In genomic region chr22:23243859-23244689, GRCh38 we compare ENCODE assay signal across 16 cellular contexts.
DNase-seq lines count a peak whose midpoint lies in the region; ATAC-seq and TF ChIP-seq lines count a peak whose summit lies in the region.
"Had no signal": no experiment of that assay in that cellular context is flagged by ENCODE, and none has a peak within 500 bp of the region (broad histone marks: within the 10 kb centered on the region; RNA-seq: fewer than 3 reads in every experiment).

No MANE protein-coding gene starts in this region.

- H3K4me1 ChIP-seq in NT2/D1 (ENCODE audit: insufficient read depth, insufficient read length): peaks cover 32% of the 10 kb centered on the region
- H3K4me1 ChIP-seq in neuronal stem cell (ENCODE audit: control insufficient read depth in 2 of 2, insufficient read depth in 1 of 2, low read depth in 1 of 2, low read length in 2 of 2): peaks cover 38 to 44% of the 10 kb centered on the region in 2 donors
- peaks cover 28% of the 10 kb centered on the region for H3K4me1 ChIP-seq in GM23248 (ENCODE audit: insufficient read depth)

- no peak for TF ChIP-seq CTCF in brain (conservative IDR thresholded peaks at IDR 0.05)

- ATAC-seq in activated CD4-positive, alpha-beta T cell treated with anti-CD3 and anti-CD28 coated beads for 36 hours: no peak
- ATAC-seq in HG03342 (IDR thresholded peaks at IDR 0.05; ENCODE audit: unreplicated experiment) (no peak), GM21529 (IDR thresholded peaks at IDR 0.05; ENCODE audit: unreplicated experiment) (no peak)
- ATAC-seq: lower lobe of right lung, Right ventricle myocardium inferior, upper lobe of right lung had no signal

- H3K4me2 ChIP-seq in neuronal stem cell (ENCODE audit: insufficient read depth, low read length, poor library complexity, severe bottlenecking) (no peak overlapping the region), GM23248 (ENCODE audit: unreplicated experiment) (no peak overlapping the region)

- H3K9ac ChIP-seq in NT2/D1 (ENCODE audit: insufficient read length, low read depth) (peak overlapping the region; percentile 44), neuronal stem cell (ENCODE audit: low read depth, low read length, poor library complexity) (peak overlapping the region; percentile 82), GM23248 (no peak overlapping the region)

- H2AFZ ChIP-seq in neuronal stem cell (ENCODE audit: low read length) (no peak overlapping the region), GM23248 (no peak overlapping the region)

- no peak overlapping the region for H3K14ac ChIP-seq in neuronal stem cell (ENCODE audit: low read length)

- peak overlapping the region; percentile 45 for H3K4me3 Mint-ChIP-seq in activated CD4-positive, alpha-beta T cell treated with anti-CD3 and anti-CD28 coated beads for 36 hours
- H3K4me3 Mint-ChIP-seq in brain: peak overlapping the region in 2 of 5 experiments; percentile 19 to 68

- peak overlapping the region; percentile 95 for H2AK5ac ChIP-seq in neuronal stem cell (ENCODE audit: low read depth, low read length)

- CTCF ChIA-PET in activated CD4-positive, alpha-beta T cell treated with anti-CD3 and anti-CD28 coated beads for 36 hours (lab: Charles Lee): interaction anchor here (0.7 to 2.0 kb wide), 11 partner anchors 9 to 1262 kb away, joined by 3 to 10 read pairs (median 4); no protein-coding TSS in a partner anchor

- intact Hi-C loops in activated CD4-positive, alpha-beta T cell treated with anti-CD3 and anti-CD28 coated beads for 36 hours (cut with DNase I, micrococcal nuclease): loop anchor here (1.0 to 5.0 kb wide), 6 partner anchors 24 to 465 kb away; partner anchors contain the start of gene RAB36 (in 1 of the 2)

- WGBS in neuronal stem cell (ENCODE audit: extremely low coverage in 2 of 2, insufficient read length in 2 of 2, insufficient replicate concordance in 1 of 2), 2 donors: no CpG with 5 or more reads among the region's 17 CpGs
- WGBS in GM23248 (ENCODE audit: low coverage in 1 of 2, low lambda C conversion rate in 2 of 2, missing lambda C conversion rate in 2 of 2), 2 experiments: 95 to 98% methylated on average over 17 of the region's 17 CpGs

- peak overlapping the region; percentile 71 for H2BK15ac ChIP-seq in neuronal stem cell (ENCODE audit: low read length)

- in situ Hi-C loops in GM23248 (cut with MboI): no loop called here

- no peaks in the 10 kb centered on the region; the same call in 1 of the 2 replicates for H3K9me3 ChIP-seq in NT2/D1 (ENCODE audit: insufficient read depth, low read length)
- peaks cover 2 to 4% of the 10 kb centered on the region in 2 donors for H3K9me3 ChIP-seq in neuronal stem cell (replicated peaks in 1 of 2; ENCODE audit: control insufficient read depth in 2 of 2, insufficient read depth in 1 of 2, low read depth in 1 of 2, low read length in 2 of 2)
- no peaks in the 10 kb centered on the region for H3K9me3 ChIP-seq in GM23248 (ENCODE audit: low read depth)
- H3K9me3 ChIP-seq: esophagus muscularis mucosa, lower lobe of right lung, upper lobe of right lung had no signal

- no peak overlapping the region for H4K91ac ChIP-seq in neuronal stem cell (ENCODE audit: low read depth, low read length, poor library complexity)

- H4K20me1 ChIP-seq in GM23248 (ENCODE audit: insufficient read depth): no peaks in the 10 kb centered on the region; the same call in 1 of the 2 replicates

- no peak for DNase-seq in activated CD4-positive, alpha-beta T cell treated with anti-CD3 and anti-CD28 coated beads for 36 hours
- no peak for DNase-seq in activated CD4-positive, alpha-beta T cell treated with anti-CD3 and anti-CD28 coated beads for 48 hours
- DNase-seq in NT2/D1 (ENCODE audit: low read depth, low spot score) (no peak), neuronal stem cell (ENCODE audit: low spot score) (no peak), GM23248 (no peak)
- DNase-seq: lower lobe of right lung, NCI-H1930, NCI-H82, occipital lobe, upper lobe of right lung had no signal

- H3K27ac ChIP-seq in neuronal stem cell (replicated peaks; ENCODE audit: low read length): no peak overlapping the region
- H3K27ac ChIP-seq in GM23248: no peak overlapping the region
- H3K27ac ChIP-seq: esophagus muscularis mucosa, lower lobe of right lung, upper lobe of right lung, VCaP had no signal

- peaks cover 18% of the 10 kb centered on the region for H3K79me1 ChIP-seq in neuronal stem cell (ENCODE audit: low read depth, low read length)

- H3K27me3 ChIP-seq in NT2/D1 (ENCODE audit: insufficient read depth, insufficient read length) (no peaks in the 10 kb centered on the region), neuronal stem cell (ENCODE audit: control insufficient read depth in 3 of 3, insufficient read depth in 3 of 3, low read depth in 1 of 3, low read length in 3 of 3) (no peaks in the 10 kb centered on the region), GM23248 (replicated peaks; ENCODE audit: insufficient read depth) (no peaks in the 10 kb centered on the region)
- H3K27me3 ChIP-seq: esophagus muscularis mucosa, upper lobe of right lung had no signal

- peak overlapping the region; percentile 61 for H3K18ac ChIP-seq in neuronal stem cell (ENCODE audit: low read length)

- H3K23ac ChIP-seq in neuronal stem cell (ENCODE audit: low read depth, low read length, poor library complexity): peak overlapping the region; percentile 69

- H2BK12ac ChIP-seq in neuronal stem cell (ENCODE audit: low read length): peak overlapping the region; percentile 93

- POLR2A ChIA-PET in activated CD4-positive, alpha-beta T cell treated with anti-CD3 and anti-CD28 coated beads for 36 hours (lab: Charles Lee): interaction anchor here (0.6 to 1.9 kb wide), 2 partner anchors 9 to 62 kb away, joined by 3 to 14 read pairs; no protein-coding TSS in a partner anchor

- H3K4me1 Mint-ChIP-seq in activated CD4-positive, alpha-beta T cell treated with anti-CD3 and anti-CD28 coated beads for 36 hours: peaks cover 88% of the 10 kb centered on the region
- peaks cover 76% of the 10 kb centered on the region for H3K4me1 Mint-ChIP-seq in brain

- peak overlapping the region; percentile 49 for H2BK120ac ChIP-seq in neuronal stem cell (ENCODE audit: low read depth, low read length)

- H3K36me3 Mint-ChIP-seq in activated CD4-positive, alpha-beta T cell treated with anti-CD3 and anti-CD28 coated beads for 36 hours (ENCODE audit: low read depth): peaks cover 4% of the 10 kb centered on the region
- H3K36me3 Mint-ChIP-seq in brain: peaks cover 28% of the 10 kb centered on the region

- H3K36me3 ChIP-seq in NT2/D1 (ENCODE audit: insufficient read depth, insufficient read length, low read length) (peaks cover 12% of the 10 kb centered on the region), neuronal stem cell (replicated peaks in 1 of 2; ENCODE audit: control insufficient read depth in 2 of 2, insufficient read depth in 2 of 2, low read length in 2 of 2) (peaks cover 0 to 2% of the 10 kb centered on the region in 2 donors), GM23248 (ENCODE audit: low read depth) (no peaks in the 10 kb centered on the region)
- H3K36me3 ChIP-seq: esophagus muscularis mucosa, lower lobe of right lung, upper lobe of right lung had no signal

- H3F3A ChIP-seq in GM23248 (ENCODE audit: insufficient read depth): 0 out of 2 replicates have a peak, but pooled peaks cover 6% of the 10 kb centered on the region

- H3K79me2 ChIP-seq in GM23248 (ENCODE audit: insufficient read depth): peaks cover 90% of the 10 kb centered on the region

- no peaks in the 10 kb centered on the region for H3K27me3 Mint-ChIP-seq in activated CD4-positive, alpha-beta T cell treated with anti-CD3 and anti-CD28 coated beads for 36 hours
- no peaks in the 10 kb centered on the region for H3K27me3 Mint-ChIP-seq in brain

- H3K4ac ChIP-seq in neuronal stem cell (ENCODE audit: low read length): peak overlapping the region; percentile 39

- no peaks in the 10 kb centered on the region for H3K9me2 ChIP-seq in GM23248 (ENCODE audit: insufficient read depth)

- H4K8ac ChIP-seq in neuronal stem cell (ENCODE audit: low read depth, low read length): no peak overlapping the region

- peak overlapping the region; percentile 33 for H2BK5ac ChIP-seq in neuronal stem cell (ENCODE audit: low read length)

- peak overlapping the region; percentile 90 for H3K27ac Mint-ChIP-seq in activated CD4-positive, alpha-beta T cell treated with anti-CD3 and anti-CD28 coated beads for 36 hours
- peak overlapping the region in 3 of 5 experiments; percentile 17 to 94 (median 91) for H3K27ac Mint-ChIP-seq in brain

- H3K9me3 Mint-ChIP-seq in activated CD4-positive, alpha-beta T cell treated with anti-CD3 and anti-CD28 coated beads for 36 hours (ENCODE audit: low read depth): no peaks in the 10 kb centered on the region
- H3K9me3 Mint-ChIP-seq in brain: peaks cover 0 to 12% (median 0%) of the 10 kb centered on the region in 5 experiments

- H3K4me3 ChIP-seq in NT2/D1 (ENCODE audit: insufficient read length, low read depth): no peak overlapping the region
- H3K4me3 ChIP-seq in neuronal stem cell (ENCODE audit: low read length in 2 of 2): no peak overlapping the region
- no peak overlapping the region for H3K4me3 ChIP-seq in GM23248
- H3K4me3 ChIP-seq: esophagus muscularis mucosa, lower lobe of right lung, upper lobe of right lung had no signal
